16 cellular contexts compared by ENCODE assay signal in the genomic region with DNA sequence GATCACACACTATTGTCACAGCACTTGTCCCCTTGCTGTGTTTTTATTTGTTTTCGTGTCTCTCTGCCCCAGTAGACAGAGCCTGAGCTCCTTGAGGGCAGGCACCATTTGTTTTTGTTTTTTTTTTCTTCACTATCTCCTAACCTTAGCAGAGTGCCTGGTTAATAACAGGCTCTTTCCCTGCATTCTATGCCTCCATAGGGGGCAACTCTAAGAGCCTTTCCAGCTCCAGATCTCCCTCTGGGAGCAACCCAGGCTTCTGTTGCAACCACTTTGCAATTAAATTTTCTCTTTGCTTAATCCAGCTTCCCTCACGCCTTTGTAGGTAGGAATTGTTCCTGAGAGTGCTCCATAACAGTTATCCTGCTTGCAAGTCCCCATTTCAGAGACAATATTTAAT.
A peak's percentile ranks its signal among the peaks of the same experiment; 100 is the strongest.
DNase-seq lines count a peak whose midpoint lies in the region; ATAC-seq and TF ChIP-seq lines count a peak whose summit lies in the region.
"Had no signal": no experiment of that assay in that cellular context is flagged by ENCODE, and none has a peak within 500 bp of the region (broad histone marks: within the 10 kb centered on the region; RNA-seq: fewer than 3 reads in every experiment).

No MANE protein-coding gene starts in this region.

- no peak overlapping the region for H2BK12ac ChIP-seq in neuronal stem cell (ENCODE audit: low read length)

- intact Hi-C loops in natural killer cell (cut with micrococcal nuclease): no loop called here

- 52 to 61% methylated on average over 2 of the region's 2 CpGs for WGBS in endodermal cell (ENCODE audit: insufficient coverage in 1 of 2, insufficient read length in 1 of 2), 2 experiments
- no CpG with 5 or more reads among the region's 2 CpGs for WGBS in neuronal stem cell (ENCODE audit: extremely low coverage in 2 of 2, insufficient read length in 2 of 2, insufficient replicate concordance in 1 of 2), 2 donors

- H2AK5ac ChIP-seq in neuronal stem cell (ENCODE audit: low read depth, low read length): no peak overlapping the region

- no peak overlapping the region for H3K4ac ChIP-seq in neuronal stem cell (ENCODE audit: low read length)

- no peaks in the 10 kb centered on the region for H3K27me3 Mint-ChIP-seq in endodermal cell (ENCODE audit: insufficient read depth)
- H3K27me3 Mint-ChIP-seq in natural killer cell (ENCODE audit: low read depth in 2 of 2): no peaks in the 10 kb centered on the region

- H3K36me3 Mint-ChIP-seq in endodermal cell (ENCODE audit: low read depth) (peaks cover 4% of the 10 kb centered on the region), natural killer cell (no peaks in the 10 kb centered on the region)

- DNase-seq in ELF-1 (ENCODE audit: low read depth, low spot score): peak; percentile 32
- peak; percentile 2 for DNase-seq in NCI-H748 treated with DMSO at 0.1 percent for 48 hours (lab: John Stamatoyannopoulos, UW)
- DNase-seq in endodermal cell: peak; percentile 63
- no peak for DNase-seq in neuronal stem cell (ENCODE audit: low spot score)
- no peak for DNase-seq in Ammon's horn (ENCODE audit: low spot score)
- DNase-seq in natural killer cell: no peak
- DNase-seq: DMS153, NCI-H1930, NCI-H2171 treated with DMSO at 0.1 percent for 48 hours, NCI-H446 treated with DMSO at 0.1 percent for 48 hours had no signal

- H2AFZ ChIP-seq in neuronal stem cell (ENCODE audit: low read length): no peak overlapping the region

- H3K36me3 ChIP-seq in endodermal cell (ENCODE audit: control insufficient read depth, insufficient read depth, low read length) (no peaks in the 10 kb centered on the region), neuronal stem cell (replicated peaks in 1 of 2; ENCODE audit: control insufficient read depth in 2 of 2, insufficient read depth in 2 of 2, low read length in 2 of 2) (no peaks in the 10 kb centered on the region)

- TF ChIP-seq CTCF in endodermal cell (conservative IDR thresholded peaks at IDR 0.05) (no peak), natural killer cell (IDR thresholded peaks at IDR 0.05) (no peak)

- H3K79me1 ChIP-seq in neuronal stem cell (ENCODE audit: low read depth, low read length): no peaks in the 10 kb centered on the region

- no peak overlapping the region for H4K8ac ChIP-seq in neuronal stem cell (ENCODE audit: low read depth, low read length)

- H2BK120ac ChIP-seq in neuronal stem cell (ENCODE audit: low read depth, low read length): no peak overlapping the region

- no peak overlapping the region for H3K27ac Mint-ChIP-seq in endodermal cell
- no peak overlapping the region for H3K27ac Mint-ChIP-seq in natural killer cell

- H2BK5ac ChIP-seq in neuronal stem cell (ENCODE audit: low read length): no peak overlapping the region

- H3K27me3 ChIP-seq in endodermal cell (ENCODE audit: control insufficient read depth, insufficient read depth, low read length, poor library complexity, severe bottlenecking): no peaks in the 10 kb centered on the region
- no peaks in the 10 kb centered on the region for H3K27me3 ChIP-seq in neuronal stem cell (ENCODE audit: control insufficient read depth in 3 of 3, insufficient read depth in 3 of 3, low read depth in 1 of 3, low read length in 3 of 3)

- H3K9ac ChIP-seq in endodermal cell (ENCODE audit: extremely low read depth, low read length, poor library complexity, severe bottlenecking) (no peak overlapping the region), neuronal stem cell (ENCODE audit: low read depth, low read length, poor library complexity) (no peak overlapping the region)

- no peak for ATAC-seq in GM21360 (IDR thresholded peaks at IDR 0.05; ENCODE audit: unreplicated experiment)
- no peak for ATAC-seq in natural killer cell
- ATAC-seq: A549, K562, Panc1 had no signal

- no peak overlapping the region for H3K18ac ChIP-seq in neuronal stem cell (ENCODE audit: low read length)

- H3K4me3 ChIP-seq in endodermal cell (ENCODE audit: low read length) (no peak overlapping the region), neuronal stem cell (ENCODE audit: low read length in 2 of 2) (no peak overlapping the region)
- H3K4me3 ChIP-seq: A549, K562 had no signal

- H3K14ac ChIP-seq in neuronal stem cell (ENCODE audit: low read length): no peak overlapping the region

- H2BK15ac ChIP-seq in neuronal stem cell (ENCODE audit: low read length): no peak overlapping the region

- H4K91ac ChIP-seq in neuronal stem cell (ENCODE audit: low read depth, low read length, poor library complexity): no peak overlapping the region

- H3K4me1 Mint-ChIP-seq in endodermal cell (peaks cover 19% of the 10 kb centered on the region), natural killer cell (peaks cover 16 to 18% of the 10 kb centered on the region in 2 donors)

- H3K4me1 ChIP-seq in endodermal cell (ENCODE audit: control insufficient read depth, insufficient read depth, low read length): peaks cover 3% of the 10 kb centered on the region
- H3K4me1 ChIP-seq in neuronal stem cell (ENCODE audit: control insufficient read depth in 2 of 2, insufficient read depth in 1 of 2, low read depth in 1 of 2, low read length in 2 of 2): peaks cover 0 to 9% of the 10 kb centered on the region in 2 donors
- H3K4me1 ChIP-seq: A549 had no signal

- no peak overlapping the region for H3K23ac ChIP-seq in neuronal stem cell (ENCODE audit: low read depth, low read length, poor library complexity)

- H3K4me3 Mint-ChIP-seq in endodermal cell: no peak overlapping the region
- H3K4me3 Mint-ChIP-seq in natural killer cell: no peak overlapping the region

- H3K9me3 Mint-ChIP-seq in endodermal cell (peaks cover 2% of the 10 kb centered on the region), natural killer cell (no peaks in the 10 kb centered on the region)

- H3K9me3 ChIP-seq in endodermal cell (ENCODE audit: control insufficient read depth, low read length) (no peaks in the 10 kb centered on the region), neuronal stem cell (replicated peaks in 1 of 2; ENCODE audit: control insufficient read depth in 2 of 2, insufficient read depth in 1 of 2, low read depth in 1 of 2, low read length in 2 of 2) (no peaks in the 10 kb centered on the region)
- H3K9me3 ChIP-seq: A549 had no signal

- H3K4me2 ChIP-seq in neuronal stem cell (ENCODE audit: insufficient read depth, low read length, poor library complexity, severe bottlenecking): no peak overlapping the region
- H3K4me2 ChIP-seq: A549 had no signal

- no peak overlapping the region for H3K27ac ChIP-seq in endodermal cell (ENCODE audit: low read depth, low read length)
- peak overlapping the region; percentile 54 for H3K27ac ChIP-seq in neuronal stem cell (replicated peaks; ENCODE audit: low read length)
- H3K27ac ChIP-seq: A549, C4-2B, HL-60 had no signal

Comparison
In these comparisons a context has a peak if more than half of its experiments do, and no peak if none do; other contexts are left out.
1. DNase-seq: peak in ELF-1 (single experiment), NCI-H748 treated with DMSO at 0.1 percent for 48 hours (single experiment) and endodermal cell (single experiment); none in neuronal stem cell (single experiment), Ammon's horn (single experiment) and natural killer cell (single experiment).